Comparison of ENCODE assay signal across 8 cellular contexts in genomic region chr15:83208357-83208661, GRCh38. TPM values are rescaled to one million over a fixed set of nuclear protein-coding genes. Genes with fewer than 3 reads are reported as not detected.
A peak's percentile ranks its signal among the peaks of the same experiment; 100 is the strongest.
DNase-seq lines count a peak whose midpoint lies in the region; ATAC-seq and TF ChIP-seq lines count a peak whose summit lies in the region.

No MANE protein-coding gene starts in this region.

- peak overlapping the region; percentile 90 for H2AFZ ChIP-seq in OCI-LY7 (ENCODE audit: low read length)

- no peaks in the 10 kb centered on the region for H3K9me3 ChIP-seq in OCI-LY7 (ENCODE audit: low read length)

- POLR2A ChIA-PET in OCI-LY7 (lab: Charles Lee) = interaction anchor here (0.6 to 0.8 kb wide), 2 partner anchors 55 to 197 kb away, joined by 3 to 4 read pairs; partner anchors contain the start of gene C15orf40
- POLR2A ChIA-PET in GM10248 (lab: Yijun Ruan, JAX) = no interaction called here

- H3K4me3 ChIP-seq in OCI-LY7 (ENCODE audit: low read depth, low read length, poor library complexity, severe bottlenecking) (peak overlapping the region; percentile 89), skeletal muscle cell (ENCODE audit: low read depth, low read length) (peak overlapping the region; percentile 84)

- CTCF ChIA-PET in OCI-LY7 (lab: Charles Lee; ENCODE audit: unreplicated experiment) (interaction anchor here (0.8 kb wide), 1 partner anchor 197 kb away, joined by 3 read pairs; the partner anchor contains the start of gene C15orf40), GM10248 (lab: Yijun Ruan, JAX) (interaction anchor here (2.5 kb wide), 1 partner anchor 198 kb away, joined by 9 read pairs; the partner anchor contains the start of gene C15orf40)

- H3K27ac ChIP-seq in OCI-LY7 (ENCODE audit: low read depth, low read length, poor library complexity, severe bottlenecking) = peak overlapping the region; percentile 31

- ATAC-seq in HG02970 (IDR thresholded peaks at IDR 0.05; ENCODE audit: low FRiP score, unreplicated experiment) = no peak

- H4K20me1 ChIP-seq in OCI-LY7 (ENCODE audit: insufficient read depth, low read length) = no peaks in the 10 kb centered on the region

- intact Hi-C loops in OCI-LY7 (cut with micrococcal nuclease; ENCODE audit: unreplicated experiment) = loop anchor here (1.0 to 10.0 kb wide), 6 partner anchors 197 to 1161 kb away; partner anchors contain the start of genes C15orf40 and MEX3B

- H3K79me2 ChIP-seq in OCI-LY7 (ENCODE audit: insufficient read depth, low read depth, low read length) = peaks cover 35% of the 10 kb centered on the region

- peak overlapping the region; percentile 61 for H3K4me2 ChIP-seq in OCI-LY7 (ENCODE audit: low read length)

- DNase-seq in GM10266 (ENCODE audit: extremely low spot score) (no peak), OCI-LY7 (ENCODE audit: low spot score) (no peak), fibroblast of peridontal ligament (ENCODE audit: extremely low read depth) (peak; percentile 14), skeletal muscle cell (ENCODE audit: low read depth) (no peak), GM10248 (ENCODE audit: extremely low spot score) (no peak), NCI-H2171 (lab: John Stamatoyannopoulos, UW) (no peak)
- DNase-seq in stimulated activated CD4-positive, alpha-beta T cell treated with anti-CD3 and anti-CD28 coated beads, Interleukin-12 subunit alpha, Interleukin-12 subunit beta, amount 100 ng/mL, for 4 hours = no peak

- no peaks in the 10 kb centered on the region for H3K9me2 ChIP-seq in OCI-LY7 (ENCODE audit: insufficient read depth, low read length)

- H3K36me3 ChIP-seq in OCI-LY7 (ENCODE audit: insufficient read depth, low read length) = no peaks in the 10 kb centered on the region

- BruUV-seq in OCI-LY7 (replicated peaks; lab: Mats Ljungman, UMichigan) = no TSS peak

- peaks cover 24% of the 10 kb centered on the region for H3K4me1 ChIP-seq in OCI-LY7 (ENCODE audit: insufficient read depth, low read length, poor library complexity, severe bottlenecking)

- peak; percentile 41 for TF ChIP-seq CTCF in GM10266 (IDR thresholded peaks at IDR 0.05; ENCODE audit: control insufficient read depth, insufficient read depth, low read depth, missing control alignments)
- TF ChIP-seq CTCF in OCI-LY7 (conservative IDR thresholded peaks at IDR 0.05; ENCODE audit: low read length) = no peak; the same call in 1 of the 2 replicates
- no peak for TF ChIP-seq CTCF in GM10248 (IDR thresholded peaks at IDR 0.05; ENCODE audit: control extremely low read depth, extremely low read depth, low read depth, missing control alignments)

RNA-seq across cellular contexts. Expression of gene HDGFL3, which starts 0.7 kb away (rescaled TPM):
- total RNA-seq in OCI-LY7 (2014; rRNA removed; shearing (Covaris generic)) = 29.3 and 57.6 TPM in 2 replicates
- total RNA-seq in OCI-LY7 (2022) = 74.4 and 84.8 TPM in 2 replicates
